In the genomic region with DNA sequence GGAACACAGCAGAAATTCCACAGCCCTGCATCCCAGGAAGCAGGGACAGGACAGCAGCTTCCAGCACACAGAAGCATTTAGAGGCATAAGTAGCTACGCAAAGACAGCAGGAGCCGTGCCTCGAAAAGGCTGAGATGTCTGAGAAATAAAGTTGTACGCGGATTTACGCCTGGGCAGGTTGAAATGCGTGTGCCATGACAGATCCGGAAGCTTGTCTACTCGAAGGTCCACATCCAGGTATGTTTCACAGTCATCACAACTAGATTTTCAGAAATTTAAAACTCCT, we compare ENCODE assay signal across 25 cellular contexts. TPM values are rescaled to one million over a fixed set of nuclear protein-coding genes. Genes with fewer than 3 reads are reported as not detected.
A peak's percentile ranks its signal among the peaks of the same experiment; 100 is the strongest.
DNase-seq lines count a peak whose midpoint lies in the region; ATAC-seq and TF ChIP-seq lines count a peak whose summit lies in the region.
"Had no signal": no experiment of that assay in that cellular context is flagged by ENCODE, and none has a peak within 500 bp of the region (broad histone marks: within the 10 kb centered on the region; RNA-seq: fewer than 3 reads in every experiment).

No MANE protein-coding gene starts in this region.

- no peaks in the 10 kb centered on the region for H3K9me2 ChIP-seq in neural cell (ENCODE audit: insufficient read depth, low read length)
- no peaks in the 10 kb centered on the region for H3K9me2 ChIP-seq in MM.1S (replicated peaks; ENCODE audit: insufficient read depth, low read length)

- TF ChIP-seq CTCF in neural cell (IDR thresholded peaks at IDR 0.05; ENCODE audit: poor library complexity, severe bottlenecking) (no peak), MM.1S (IDR thresholded peaks at IDR 0.05; ENCODE audit: low read length) (no peak)

- TF ChIP-seq RAD21 in neural cell (conservative IDR thresholded peaks at IDR 0.05): no peak

- ATAC-seq in HG02623 (IDR thresholded peaks at IDR 0.05; ENCODE audit: unreplicated experiment): no peak
- ATAC-seq: activated CD4-positive, CD25-positive, alpha-beta regulatory T cell treated with anti-CD3 and anti-CD28 coated beads, Interleukin-2, amount 50 U/mL, for 24 hours; GM12878; left lobe of liver; PC-3; right cardiac atrium had no signal

- DNase-seq in globus pallidus (ENCODE audit: low spot score) (peak; percentile 60), MM.1S (no peak), AG08395 (ENCODE audit: low spot score) (no peak)
- no peak for DNase-seq in NK-92 treated with Interleukin-12 subunit alpha and Interleukin-12 subunit beta, amount 100 ng/mL, for 24 hours (lab: John Stamatoyannopoulos, UW)
- DNase-seq: activated CD4-positive, alpha-beta T cell treated with anti-CD3 and anti-CD28 coated beads, Interleukin-2, amount 50 U/mL, for 48 hours; activated naive CD4-positive, alpha-beta T cell treated with anti-CD3 and anti-CD28 coated beads for 36 hours; DMS153; H9; MG63; NCI-H2029; NCI-H526; PC-3; stimulated activated CD4-positive, alpha-beta T cell treated with anti-CD3 and anti-CD28 coated beads, Interleukin-1b, Interleukin-23, amount 100 ng/mL, for 48 hours; stimulated activated naive CD4-positive, alpha-beta T cell treated with Interleukin-2 at 50 U/mL for 16 hours had no signal

- H3K36me3 ChIP-seq in neural cell (ENCODE audit: insufficient read depth, low read length) (no peaks in the 10 kb centered on the region), stomach smooth muscle (ENCODE audit: control insufficient read depth in 2 of 2, insufficient read depth in 2 of 2, low read length in 2 of 2) (no peaks in the 10 kb centered on the region), MM.1S (replicated peaks; ENCODE audit: insufficient read depth, low read length) (no peaks in the 10 kb centered on the region)
- H3K36me3 ChIP-seq: MG63, ovary had no signal

- H4K20me1 ChIP-seq in neural cell (ENCODE audit: insufficient read depth) (peaks cover 7% of the 10 kb centered on the region), MM.1S (ENCODE audit: insufficient read depth, low read length) (no peaks in the 10 kb centered on the region)

- H3K27me3 ChIP-seq in neural cell (ENCODE audit: insufficient read depth, low read depth, low read length) (no peaks in the 10 kb centered on the region), stomach smooth muscle (ENCODE audit: control insufficient read depth in 1 of 2, insufficient read depth in 2 of 2, low read length in 2 of 2) (no peaks in the 10 kb centered on the region), MM.1S (replicated peaks; ENCODE audit: insufficient read depth, low read length) (no peaks in the 10 kb centered on the region)
- H3K27me3 ChIP-seq: MG63, ovary had no signal

- H3K9me3 ChIP-seq in neural cell (ENCODE audit: low read length) (no peaks in the 10 kb centered on the region), stomach smooth muscle (ENCODE audit: control insufficient read depth in 2 of 2, low read length in 2 of 2) (no peaks in the 10 kb centered on the region), MM.1S (replicated peaks; ENCODE audit: insufficient read depth, low read length) (no peaks in the 10 kb centered on the region)
- H3K9me3 ChIP-seq: MG63, ovary had no signal

- peak overlapping the region; percentile 17 for H3K4me3 ChIP-seq in neural cell (ENCODE audit: low read length)
- peak overlapping the region in 1 of 2 donors; percentile 35 for H3K4me3 ChIP-seq in stomach smooth muscle (ENCODE audit: low read length in 2 of 2)
- H3K4me3 ChIP-seq in MM.1S (ENCODE audit: low read length): no peak overlapping the region
- H3K4me3 ChIP-seq: GM12878, MG63, ovary, SK-N-MC had no signal

- H2AFZ ChIP-seq in neural cell (ENCODE audit: low read depth, low read length) (no peak overlapping the region), MM.1S (ENCODE audit: low read length) (no peak overlapping the region)

- H3K9ac ChIP-seq in neural cell (ENCODE audit: low read length): no peak overlapping the region
- peak overlapping the region in 1 of 2 donors; percentile 21 for H3K9ac ChIP-seq in stomach smooth muscle (ENCODE audit: low read length in 2 of 2)
- H3K9ac ChIP-seq in MM.1S (ENCODE audit: low read length): no peak overlapping the region
- H3K9ac ChIP-seq: KMS-11 had no signal

- no peaks in the 10 kb centered on the region for H3F3A ChIP-seq in neural cell (ENCODE audit: insufficient read depth, low read length, poor library complexity, severe bottlenecking)
- H3F3A ChIP-seq in MM.1S (ENCODE audit: insufficient read depth, low read length): peaks cover 23% of the 10 kb centered on the region

- H3K79me2 ChIP-seq in neural cell (replicated peaks; ENCODE audit: insufficient read depth, low read length) (peaks cover 78% of the 10 kb centered on the region), MM.1S (ENCODE audit: low read length) (no peaks in the 10 kb centered on the region)

- H3K27ac ChIP-seq in angular gyrus (ENCODE audit: low read depth, low read length): peak overlapping the region; percentile 86
- H3K27ac ChIP-seq in neural cell (ENCODE audit: low read length): no peak overlapping the region
- H3K27ac ChIP-seq in stomach smooth muscle (ENCODE audit: low read length): peak overlapping the region; percentile 60
- no peak overlapping the region for H3K27ac ChIP-seq in MM.1S (ENCODE audit: low read length)
- H3K27ac ChIP-seq: KMS-11, ovary, SK-N-MC had no signal

- no peak for TF ChIP-seq EP300 in neural cell (conservative IDR thresholded peaks at IDR 0.05; ENCODE audit: poor library complexity, severe bottlenecking)

- H3K4me1 ChIP-seq in stomach smooth muscle (ENCODE audit: control insufficient read depth, insufficient read depth, low read length): peaks cover 55% of the 10 kb centered on the region
- H3K4me1 ChIP-seq in MM.1S (ENCODE audit: low read length): peaks cover 24% of the 10 kb centered on the region

- H3K4me2 ChIP-seq in neural cell (ENCODE audit: low read length) (no peak overlapping the region), MM.1S (ENCODE audit: low read depth, low read length) (no peak overlapping the region)
- H3K4me2 ChIP-seq: KMS-11 had no signal

TF ChIP-seq in neural cell, 6 proteins besides CTCF, POLR2A, EP300 and RAD21:
- TF ChIP-seq TAF1 (IDR thresholded peaks at IDR 0.05; ENCODE audit: low read depth): no peak
- TF ChIP-seq, protein P1, sequence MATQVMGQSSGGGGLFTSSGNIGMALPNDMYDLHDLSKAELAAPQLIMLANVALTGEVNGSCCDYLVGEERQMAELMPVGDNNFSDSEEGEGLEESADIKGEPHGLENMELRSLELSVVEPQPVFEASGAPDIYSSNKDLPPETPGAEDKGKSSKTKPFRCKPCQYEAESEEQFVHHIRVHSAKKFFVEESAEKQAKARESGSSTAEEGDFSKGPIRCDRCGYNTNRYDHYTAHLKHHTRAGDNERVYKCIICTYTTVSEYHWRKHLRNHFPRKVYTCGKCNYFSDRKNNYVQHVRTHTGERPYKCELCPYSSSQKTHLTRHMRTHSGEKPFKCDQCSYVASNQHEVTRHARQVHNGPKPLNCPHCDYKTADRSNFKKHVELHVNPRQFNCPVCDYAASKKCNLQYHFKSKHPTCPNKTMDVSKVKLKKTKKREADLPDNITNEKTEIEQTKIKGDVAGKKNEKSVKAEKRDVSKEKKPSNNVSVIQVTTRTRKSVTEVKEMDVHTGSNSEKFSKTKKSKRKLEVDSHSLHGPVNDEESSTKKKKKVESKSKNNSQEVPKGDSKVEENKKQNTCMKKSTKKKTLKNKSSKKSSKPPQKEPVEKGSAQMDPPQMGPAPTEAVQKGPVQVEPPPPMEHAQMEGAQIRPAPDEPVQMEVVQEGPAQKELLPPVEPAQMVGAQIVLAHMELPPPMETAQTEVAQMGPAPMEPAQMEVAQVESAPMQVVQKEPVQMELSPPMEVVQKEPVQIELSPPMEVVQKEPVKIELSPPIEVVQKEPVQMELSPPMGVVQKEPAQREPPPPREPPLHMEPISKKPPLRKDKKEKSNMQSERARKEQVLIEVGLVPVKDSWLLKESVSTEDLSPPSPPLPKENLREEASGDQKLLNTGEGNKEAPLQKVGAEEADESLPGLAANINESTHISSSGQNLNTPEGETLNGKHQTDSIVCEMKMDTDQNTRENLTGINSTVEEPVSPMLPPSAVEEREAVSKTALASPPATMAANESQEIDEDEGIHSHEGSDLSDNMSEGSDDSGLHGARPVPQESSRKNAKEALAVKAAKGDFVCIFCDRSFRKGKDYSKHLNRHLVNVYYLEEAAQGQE (IDR thresholded peaks at IDR 0.05; ENCODE audit: borderline replicate concordance): peak; percentile 89
TF ChIP-seq in neural cell: peak in this region for 1.

RNA-seq across cellular contexts. Expression of a gene that starts 26.1 kb away (rescaled TPM):
- polyA plus RNA-seq in neural cell: 24.1 and 25.6 TPM in 2 replicates
- 64.8 and 67.7 TPM in 2 replicates for polyA minus RNA-seq in neural cell

Comparison
In these comparisons a context has a peak if more than half of its experiments do, and no peak if none do; other contexts are left out.
1. H3K27ac ChIP-seq: peak in angular gyrus (single experiment) and stomach smooth muscle (single experiment); none in neural cell (single experiment) and MM.1S (single experiment).